ENCODE assay signal across 11 cellular contexts in genomic region chr11:5655474-5655873, GRCh38.
"Had no signal": no experiment of that assay in that cellular context is flagged by ENCODE, and none has a peak within 500 bp of the region (broad histone marks: within the 10 kb centered on the region; RNA-seq: fewer than 3 reads in every experiment).

No MANE protein-coding gene starts in this region.

- FAIRE-seq: H1, H54 had no signal

- H3K4me1 ChIP-seq: HAP-1 had no signal

- H3K36me3 ChIP-seq: HAP-1 had no signal

- H3K27ac ChIP-seq: GM23248 had no signal

- H3K4me3 ChIP-seq: GM23248, GM23338, HAP-1 had no signal

- ATAC-seq: GM23338, HCT116 had no signal

- H3K4me2 ChIP-seq: GM23338 had no signal

- DNase-seq: GM23248, GOT3, H7, H9, HCEC 1CT, HFFc6 had no signal

- H2AFZ ChIP-seq: GM23248, GM23338 had no signal

- H3K9ac ChIP-seq: GM23248 had no signal
